In the genomic region with DNA sequence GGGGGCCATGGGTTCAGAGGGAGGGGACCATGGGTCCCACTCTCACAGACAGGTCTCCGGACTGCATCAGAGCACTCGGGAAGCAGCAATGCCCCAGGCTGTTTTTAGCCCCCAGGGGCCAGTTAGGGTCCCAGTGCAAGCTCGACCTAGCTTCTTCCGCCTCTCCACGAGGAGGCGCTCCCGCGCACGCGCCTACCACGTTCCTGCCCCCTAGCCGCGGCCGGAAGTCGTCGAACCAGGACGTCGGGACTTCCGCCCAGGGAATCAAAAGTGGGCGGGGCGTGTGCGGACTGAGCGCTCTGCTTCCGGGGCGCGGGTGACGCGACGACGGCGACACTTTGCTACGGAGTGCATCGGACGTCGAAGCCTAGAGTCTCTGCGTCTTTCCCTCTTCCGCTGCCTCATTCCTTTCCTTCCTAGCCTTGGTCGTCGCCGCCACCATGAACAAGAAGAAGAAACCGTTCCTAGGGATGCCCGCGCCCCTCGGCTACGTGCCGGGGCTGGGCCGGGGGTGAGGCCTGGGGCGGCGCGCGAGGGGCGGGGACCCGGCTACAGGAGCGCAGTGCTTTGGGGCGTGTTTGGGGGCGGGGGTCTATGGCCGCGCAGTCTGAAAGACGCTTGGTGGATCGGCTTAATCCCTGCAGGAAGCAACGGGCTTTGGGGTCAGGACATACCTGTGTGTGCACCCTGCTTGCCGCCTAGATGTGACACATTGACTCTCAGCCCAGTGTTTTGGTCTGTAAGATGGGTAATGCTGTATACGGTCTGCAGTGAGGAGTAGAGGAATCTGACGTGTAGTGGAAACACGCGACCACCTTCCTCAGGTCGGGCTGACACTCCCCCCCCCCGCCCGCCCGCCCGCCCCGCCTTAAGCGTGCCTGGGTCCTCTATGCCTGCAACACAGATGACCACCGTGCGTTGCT, we compare ENCODE assay signal across 8 cellular contexts. TPM values are rescaled to one million over a fixed set of nuclear protein-coding genes. Genes with fewer than 3 reads are reported as not detected.
DNase-seq lines count a peak whose midpoint lies in the region; ATAC-seq and TF ChIP-seq lines count a peak whose summit lies in the region.

A gene with protein sequence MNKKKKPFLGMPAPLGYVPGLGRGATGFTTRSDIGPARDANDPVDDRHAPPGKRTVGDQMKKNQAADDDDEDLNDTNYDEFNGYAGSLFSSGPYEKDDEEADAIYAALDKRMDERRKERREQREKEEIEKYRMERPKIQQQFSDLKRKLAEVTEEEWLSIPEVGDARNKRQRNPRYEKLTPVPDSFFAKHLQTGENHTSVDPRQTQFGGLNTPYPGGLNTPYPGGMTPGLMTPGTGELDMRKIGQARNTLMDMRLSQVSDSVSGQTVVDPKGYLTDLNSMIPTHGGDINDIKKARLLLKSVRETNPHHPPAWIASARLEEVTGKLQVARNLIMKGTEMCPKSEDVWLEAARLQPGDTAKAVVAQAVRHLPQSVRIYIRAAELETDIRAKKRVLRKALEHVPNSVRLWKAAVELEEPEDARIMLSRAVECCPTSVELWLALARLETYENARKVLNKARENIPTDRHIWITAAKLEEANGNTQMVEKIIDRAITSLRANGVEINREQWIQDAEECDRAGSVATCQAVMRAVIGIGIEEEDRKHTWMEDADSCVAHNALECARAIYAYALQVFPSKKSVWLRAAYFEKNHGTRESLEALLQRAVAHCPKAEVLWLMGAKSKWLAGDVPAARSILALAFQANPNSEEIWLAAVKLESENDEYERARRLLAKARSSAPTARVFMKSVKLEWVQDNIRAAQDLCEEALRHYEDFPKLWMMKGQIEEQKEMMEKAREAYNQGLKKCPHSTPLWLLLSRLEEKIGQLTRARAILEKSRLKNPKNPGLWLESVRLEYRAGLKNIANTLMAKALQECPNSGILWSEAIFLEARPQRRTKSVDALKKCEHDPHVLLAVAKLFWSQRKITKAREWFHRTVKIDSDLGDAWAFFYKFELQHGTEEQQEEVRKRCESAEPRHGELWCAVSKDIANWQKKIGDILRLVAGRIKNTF (plus strand): TSS at position 327 of the 923 bp plus-strand sequence. CDS start 114 bp downstream, at position 441.

- H3K4me1 ChIP-seq in adrenal gland (replicated peaks in 1 of 2) = peaks cover 31 to 40% of the 10 kb centered on the region in 2 donors
- peaks cover 21 to 52% (median 43%) of the 10 kb centered on the region in 9 donors for H3K4me1 ChIP-seq in heart right ventricle
- peaks cover 30% of the 10 kb centered on the region for H3K4me1 ChIP-seq in upper lobe of right lung

- H3K36me3 Mint-ChIP-seq in T-cell = peaks cover 27% of the 10 kb centered on the region

- CTCF ChIA-PET in T-cell (lab: Charles Lee) = interaction anchor here in 1 of 2 donors (0.7 to 1.8 kb wide), 7 partner anchors 24 to 339 kb away, joined by 3 to 8 read pairs (median 5); partner anchors contain the start of genes LIME1, RTEL1, TCEA2 and UCKL1

- DNase-seq in NCI-H1436 treated with DMSO at 0.1 percent for 48 hours (lab: John Stamatoyannopoulos, UW) = peak; percentile 68
- DNase-seq in T-cell = peak; percentile 86 to 96 (median 93)
- peak; percentile 94 to 97 (median 95) for DNase-seq in adrenal gland
- DNase-seq in heart right ventricle = peak; percentile 96
- peak; percentile 98 for DNase-seq in posterior vena cava (ENCODE audit: low spot score)
- DNase-seq in upper lobe of right lung = peak; percentile 98

- H3K9me3 ChIP-seq in adrenal gland (replicated peaks in 1 of 3) (no peaks in the 10 kb centered on the region), heart right ventricle (no peaks in the 10 kb centered on the region), upper lobe of right lung (no peaks in the 10 kb centered on the region)

- peak within 1 kb of the TSS; percentile 62 to 96 (median 88) for H3K4me3 ChIP-seq in adrenal gland
- H3K4me3 ChIP-seq in heart right ventricle = peak within 1 kb of the TSS; percentile 83 to 100 (median 94)
- H3K4me3 ChIP-seq in upper lobe of right lung = peak within 1 kb of the TSS; percentile 93

- no peaks in the 10 kb centered on the region for H3K9me3 Mint-ChIP-seq in T-cell

- H3K4me3 Mint-ChIP-seq in T-cell = peak within 1 kb of the TSS; percentile 84 to 94 (median 85)

- POLR2A ChIA-PET in T-cell (lab: Charles Lee) = interaction anchor here in 1 of 2 donors (1.0 kb wide), 1 partner anchor 116 kb away, joined by 3 read pairs; the partner anchor contains the start of gene TPD52L2

- no peaks in the 10 kb centered on the region for H3K27me3 ChIP-seq in adrenal gland
- no peaks in the 10 kb centered on the region for H3K27me3 ChIP-seq in heart right ventricle
- no peaks in the 10 kb centered on the region for H3K27me3 ChIP-seq in upper lobe of right lung

- no peaks in the 10 kb centered on the region for H3K27me3 Mint-ChIP-seq in T-cell

- peak within 1 kb of the TSS; percentile 96 to 98 for H3K27ac Mint-ChIP-seq in T-cell

- H3K27ac ChIP-seq in adrenal gland (peak within 1 kb of the TSS; percentile 31 to 94 (median 83)), heart right ventricle (peak within 1 kb of the TSS; percentile 36 to 92 (median 86)), upper lobe of right lung (peak within 1 kb of the TSS; percentile 90)

- H3K36me3 ChIP-seq in adrenal gland (replicated peaks in 1 of 2) = peaks cover 0 to 26% of the 10 kb centered on the region in 2 donors
- peaks cover 0 to 38% (median 23%) of the 10 kb centered on the region in 9 donors for H3K36me3 ChIP-seq in heart right ventricle
- H3K36me3 ChIP-seq in upper lobe of right lung = peaks cover 26% of the 10 kb centered on the region

- WGBS in adrenal gland, 4 donors = 0 to 6% (median 1%) methylated on average over 11 to 75 of the region's 75 CpGs
- WGBS in heart right ventricle, 2 donors = 0 to 1% methylated on average over 73 to 75 of the region's 75 CpGs

- peak; percentile 62 to 80 for TF ChIP-seq POLR2A in adrenal gland (IDR thresholded peaks at IDR 0.05)

- TF ChIP-seq CTCF in GM12874 (IDR thresholded peaks at IDR 0.05; ENCODE audit: insufficient read depth, low read depth, low read length) (peak; percentile 95), adrenal gland (IDR thresholded peaks at IDR 0.05) (peak; percentile 50 to 80 (median 74)), heart right ventricle (IDR thresholded peaks at IDR 0.05) (peak; percentile 45 to 98 (median 90)), upper lobe of right lung (IDR thresholded peaks at IDR 0.05) (peak; percentile 86)

- intact Hi-C loops in adrenal gland (cut with DNase I) (no loop called here), heart right ventricle (cut with DNase I) (loop anchor here in 8 of 10 donors (2.0 to 10.0 kb wide), 7 partner anchors 54 to 141 kb away; partner anchors contain the start of genes C20orf204 (in 4 of the 8) and TCEA2 (in 2 of the 8)), posterior vena cava (cut with DNase I) (no loop called here), upper lobe of right lung (cut with DNase I) (no loop called here)

- ATAC-seq in HG02798 (IDR thresholded peaks at IDR 0.05; ENCODE audit: poor library complexity, unreplicated experiment) (peak; percentile 74), T-cell (replicated peaks in 1 of 4) (peak; percentile 69 to 76 (median 70)), heart right ventricle (peak; percentile 85 to 96 (median 93)), upper lobe of right lung (peak; percentile 92)

- H3K4me1 Mint-ChIP-seq in T-cell = peaks cover 64 to 66% (median 64%) of the 10 kb centered on the region in 3 donors

RNA-seq across cellular contexts. Expression of the gene that starts here (rescaled TPM):
- 100 to 1,000 TPM in 1 of 5 donors, 10 to 100 TPM in 4; 59.8 to 106 (median 83.5) TPM for total RNA-seq in T-cell
- 10 to 100 TPM; 51.6 to 73.9 (median 58.4) TPM for total RNA-seq in adrenal gland
- polyA plus RNA-seq in adrenal gland = 10 to 100 TPM; 48.3 to 49.8 (median 49.1) TPM
- total RNA-seq in heart right ventricle = 10 to 100 TPM; 43.8 to 53.6 (median 48.1) TPM
- polyA plus RNA-seq in heart right ventricle = 10 to 100 TPM; 27.8 to 48.4 TPM
- total RNA-seq in posterior vena cava = 10 to 100 TPM; 44.3 to 44.8 TPM
- 58.9 TPM for total RNA-seq in upper lobe of right lung

Comparison
In these comparisons a context has a peak if more than half of its experiments do, and no peak if none do; other contexts are left out.
1. Peak in every context shown above with its lines: DNase-seq, ATAC-seq, H3K4me3 ChIP-seq and H3K27ac ChIP-seq.
2. intact Hi-C loops: an anchor here in heart right ventricle (2.0 to 10.0 kb wide); none called in adrenal gland, posterior vena cava and upper lobe of right lung.